Comparison of ENCODE assay signal across 23 cellular contexts in the genomic region with DNA sequence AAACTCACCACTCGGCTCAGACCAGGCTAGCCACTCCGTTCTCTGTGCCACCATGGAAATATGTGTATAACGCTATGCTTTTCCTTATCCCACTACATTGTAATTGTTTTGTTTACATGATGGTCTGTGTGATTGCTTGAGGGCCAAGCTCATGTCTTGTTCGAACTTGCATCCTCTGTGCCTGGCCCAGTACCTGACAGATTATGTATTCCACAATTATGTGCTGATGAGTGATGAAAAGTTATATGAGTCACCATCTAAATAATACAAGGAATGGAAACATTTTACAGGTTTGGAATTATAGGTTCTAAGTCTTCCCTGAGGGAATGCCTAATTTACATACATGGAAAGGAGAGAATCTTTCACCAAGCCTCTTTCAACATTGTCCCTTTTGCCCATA.
A peak's percentile ranks its signal among the peaks of the same experiment; 100 is the strongest.
DNase-seq lines count a peak whose midpoint lies in the region; ATAC-seq, FAIRE-seq and TF ChIP-seq lines count a peak whose summit lies in the region.
"Had no signal": no experiment of that assay in that cellular context is flagged by ENCODE, and none has a peak within 500 bp of the region (broad histone marks: within the 10 kb centered on the region; RNA-seq: fewer than 3 reads in every experiment).

No MANE protein-coding gene starts in this region.

- DNase-seq in MCF 10A (ENCODE audit: unreplicated experiment) (peak; percentile 76), breast epithelium (ENCODE audit: low spot score in 2 of 2) (no peak), mammary epithelial cell (peak; percentile 82), epithelial cell of prostate (ENCODE audit: low read depth, low spot score) (peak; percentile 79), keratinocyte (ENCODE audit: low read depth, low spot score) (peak; percentile 36), inferior parietal cortex (ENCODE audit: extremely low spot score) (no peak), kidney tubule cell (ENCODE audit: low spot score) (no peak)
- DNase-seq: Caco-2; CD4-positive, CD25-positive, alpha-beta regulatory T cell; CD8-positive, alpha-beta T cell; DMS153; EL; GDM1; H9 had no signal

- H2AFZ ChIP-seq in mammary epithelial cell (ENCODE audit: low read depth, low read length) = no peak overlapping the region
- no peak overlapping the region for H2AFZ ChIP-seq in keratinocyte (ENCODE audit: control insufficient read depth, low read length)

- H3K27me3 Mint-ChIP-seq in MCF 10A (ENCODE audit: insufficient read depth, unreplicated experiment) = no peaks in the 10 kb centered on the region
- H3K27me3 Mint-ChIP-seq: CD4-positive, CD25-positive, alpha-beta regulatory T cell had no signal

- in situ Hi-C loops in mammary epithelial cell (cut with MboI; ENCODE audit: low sequenced_read_pairs in 2 of 2) = no loop called here

- TF ChIP-seq CTCF in MCF 10A (IDR thresholded peaks at IDR 0.05; ENCODE audit: unreplicated experiment) (no peak), breast epithelium (IDR thresholded peaks at IDR 0.05) (no peak), mammary epithelial cell (conservative IDR thresholded peaks at IDR 0.05 in 1 of 2, IDR thresholded peaks at IDR 0.05 in 1 of 2; ENCODE audit: extremely low read depth in 1 of 2, insufficient read depth in 1 of 2, low read depth in 1 of 2, low read length in 2 of 2) (no peak), keratinocyte (optimal IDR thresholded peaks at IDR 0.05 in 1 of 3, IDR thresholded peaks at IDR 0.05 in 1 of 3, conservative IDR thresholded peaks at IDR 0.05 in 1 of 3; ENCODE audit: extremely low read depth in 1 of 3, insufficient read depth in 2 of 3, low read length in 3 of 3) (no peak)

- peaks cover 9% of the 10 kb centered on the region for H3K9me3 Mint-ChIP-seq in MCF 10A (ENCODE audit: unreplicated experiment)

- H3K79me2 ChIP-seq in mammary epithelial cell (ENCODE audit: insufficient read depth, low read length) = no peaks in the 10 kb centered on the region
- H3K79me2 ChIP-seq in keratinocyte (ENCODE audit: control insufficient read depth, insufficient read depth, low read length) = no peaks in the 10 kb centered on the region

- FAIRE-seq in keratinocyte (lab: Jason Lieb, UNC) = peak; percentile 98
- FAIRE-seq: A204.1, GM12878 had no signal

- no peak for TF ChIP-seq POLR2A in breast epithelium (IDR thresholded peaks at IDR 0.05)

- H3K4me3 ChIP-seq in breast epithelium = no peak overlapping the region
- no peak overlapping the region for H3K4me3 ChIP-seq in mammary epithelial cell (replicated peaks in 1 of 3; ENCODE audit: insufficient read depth in 1 of 3, low read depth in 2 of 3, low read length in 3 of 3)
- H3K4me3 ChIP-seq in keratinocyte (ENCODE audit: control insufficient read depth in 2 of 3, extremely low read depth in 1 of 3, insufficient read depth in 2 of 3, low read depth in 1 of 3, low read length in 3 of 3) = peak overlapping the region in 1 of 3 experiments; percentile 6
- H3K4me3 ChIP-seq: BLaER1, GM12878, GM23338 had no signal

- intact Hi-C loops in MCF 10A (cut with micrococcal nuclease) = no loop called here
- intact Hi-C loops in breast epithelium (cut with DNase I; ENCODE audit: low total_unique reads) = no loop called here
- intact Hi-C loops in mammary epithelial cell (cut with micrococcal nuclease) = no loop called here

- H3K4me3 Mint-ChIP-seq in MCF 10A (ENCODE audit: unreplicated experiment) = no peak overlapping the region
- H3K4me3 Mint-ChIP-seq: B cell; CD4-positive, CD25-positive, alpha-beta regulatory T cell; CD8-positive, alpha-beta T cell; GM23338; H9 had no signal

- no peak overlapping the region for H3K27ac Mint-ChIP-seq in MCF 10A (ENCODE audit: low read depth, unreplicated experiment)
- H3K27ac Mint-ChIP-seq: B cell; CD4-positive, CD25-positive, alpha-beta regulatory T cell; CD8-positive, alpha-beta T cell; GM23338; H9 had no signal

- H3K27ac ChIP-seq in breast epithelium (no peak overlapping the region), mammary epithelial cell (ENCODE audit: insufficient read depth, low read depth, low read length) (no peak overlapping the region), epithelial cell of prostate (no peak overlapping the region), keratinocyte (ENCODE audit: control insufficient read depth, insufficient read depth, low read length) (peak overlapping the region; percentile 11)
- H3K27ac ChIP-seq: 22Rv1, BLaER1, C4-2B had no signal

- ATAC-seq in HG02588 (IDR thresholded peaks at IDR 0.05; ENCODE audit: unreplicated experiment) = no peak
- ATAC-seq: CD8-positive, alpha-beta T cell; GM12878; GM23338; HCT116 had no signal

- CTCF ChIA-PET in MCF 10A (lab: Yijun Ruan, JAX) (interaction anchor here (0.8 to 1.8 kb wide), 3 partner anchors 30 to 833 kb away, joined by 3 to 7 read pairs (median 3); no protein-coding TSS in a partner anchor), mammary epithelial cell (lab: Charles Lee; ENCODE audit: low non-redundant PET) (interaction anchor here (0.6 kb wide), 1 partner anchor 29 kb away, joined by 3 read pairs; no protein-coding TSS in a partner anchor)

- H3K4me2 ChIP-seq in mammary epithelial cell (ENCODE audit: insufficient read depth, low read depth, low read length) (no peak overlapping the region), keratinocyte (ENCODE audit: control insufficient read depth, extremely low read depth, insufficient read depth, low read depth, low read length) (peak overlapping the region; percentile 63)
- H3K4me2 ChIP-seq: BLaER1, GM23338 had no signal

- POLR2A ChIA-PET in MCF 10A (lab: Yijun Ruan, JAX) = interaction anchor here (1.1 to 1.3 kb wide), 3 partner anchors 11 to 29 kb away, joined by 3 read pairs; no protein-coding TSS in a partner anchor

- H4K20me1 ChIP-seq in mammary epithelial cell (ENCODE audit: insufficient read depth, low read length) (no peaks in the 10 kb centered on the region), keratinocyte (ENCODE audit: control insufficient read depth, extremely low read depth, insufficient read depth, low read length) (no peaks in the 10 kb centered on the region)
- H4K20me1 ChIP-seq: BLaER1 had no signal

- no peaks in the 10 kb centered on the region for H3K36me3 ChIP-seq in breast epithelium
- no peaks in the 10 kb centered on the region for H3K36me3 ChIP-seq in mammary epithelial cell (ENCODE audit: insufficient read depth, low read length)
- H3K36me3 ChIP-seq in keratinocyte (ENCODE audit: control insufficient read depth in 2 of 2, extremely low read depth in 1 of 2, insufficient read depth in 2 of 2, low read length in 2 of 2) = no peaks in the 10 kb centered on the region
- H3K36me3 ChIP-seq: BLaER1 had no signal

- dilution Hi-C loops in mammary epithelial cell (cut with HindIII; ENCODE audit: low sequenced_read_pairs) = no loop called here
- dilution Hi-C loops in keratinocyte (cut with MboI; ENCODE audit: extremely low pct_ligation_motif_present, low sequenced_read_pairs) = no loop called here

- H3K4me1 Mint-ChIP-seq in MCF 10A (ENCODE audit: insufficient read depth, unreplicated experiment) = peaks cover 11% of the 10 kb centered on the region
- H3K4me1 Mint-ChIP-seq: B cell; CD4-positive, CD25-positive, alpha-beta regulatory T cell; GM23338; H9 had no signal

- no TSS peak for BruUV-seq in MCF 10A (replicated peaks; lab: Mats Ljungman, UMichigan)
- no TSS peak for BruUV-seq in mammary epithelial cell (replicated peaks; lab: Mats Ljungman, UMichigan)

- H3K36me3 Mint-ChIP-seq in MCF 10A (ENCODE audit: insufficient read depth, unreplicated experiment) = no peaks in the 10 kb centered on the region
- H3K36me3 Mint-ChIP-seq: CD4-positive, CD25-positive, alpha-beta regulatory T cell; CD8-positive, alpha-beta T cell had no signal

- no peaks in the 10 kb centered on the region for H3K27me3 ChIP-seq in breast epithelium
- no peaks in the 10 kb centered on the region for H3K27me3 ChIP-seq in mammary epithelial cell (ENCODE audit: insufficient read depth, low read length)
- H3K27me3 ChIP-seq in keratinocyte (ENCODE audit: control insufficient read depth, extremely low read depth, insufficient read depth, low read length) = no peaks in the 10 kb centered on the region
- H3K27me3 ChIP-seq: BLaER1 had no signal

- no peak overlapping the region for H3K9ac ChIP-seq in mammary epithelial cell (ENCODE audit: insufficient read depth, low read length)
- no peak overlapping the region for H3K9ac ChIP-seq in keratinocyte (ENCODE audit: control insufficient read depth, extremely low read depth, insufficient read depth, low read length)
- H3K9ac ChIP-seq: BLaER1 had no signal

- peaks cover 0 to 12% of the 10 kb centered on the region in 2 donors for H3K9me3 ChIP-seq in breast epithelium
- peaks cover 4% of the 10 kb centered on the region for H3K9me3 ChIP-seq in mammary epithelial cell (replicated peaks; ENCODE audit: insufficient read depth, low read length)
- H3K9me3 ChIP-seq in keratinocyte (ENCODE audit: control insufficient read depth, low read depth, low read length) = no peaks in the 10 kb centered on the region
- H3K9me3 ChIP-seq: Caco-2 had no signal

- WGBS in mammary epithelial cell (ENCODE audit: low coverage, missing lambda C conversion rate) = 37% methylated on average over 4 of the region's 4 CpGs

- no peaks in the 10 kb centered on the region for H3K4me1 ChIP-seq in breast epithelium
- H3K4me1 ChIP-seq in mammary epithelial cell (ENCODE audit: insufficient read depth, low read length) = peaks cover 22% of the 10 kb centered on the region
- H3K4me1 ChIP-seq in keratinocyte (ENCODE audit: control insufficient read depth, extremely low read depth, insufficient read depth, low read length) = peaks cover 28% of the 10 kb centered on the region
- H3K4me1 ChIP-seq: BLaER1, Caco-2 had no signal

- H3K9me1 ChIP-seq in keratinocyte (ENCODE audit: control insufficient read depth, extremely low read depth, insufficient read depth, low read length) = peaks cover 2% of the 10 kb centered on the region

Comparison
In these comparisons a context has a peak if more than half of its experiments do, and no peak if none do; other contexts are left out.
1. DNase-seq: peak in MCF 10A (single experiment), mammary epithelial cell (single experiment), epithelial cell of prostate (single experiment) and keratinocyte (single experiment); none in breast epithelium (0 of 2), inferior parietal cortex (single experiment) and kidney tubule cell (single experiment).